8 cellular contexts compared by ENCODE assay signal in genomic region chr14:91373591-91374245, GRCh38. TPM values are rescaled to one million over a fixed set of nuclear protein-coding genes. Genes with fewer than 3 reads are reported as not detected.
A peak's percentile ranks its signal among the peaks of the same experiment; 100 is the strongest.
DNase-seq lines count a peak whose midpoint lies in the region; ATAC-seq and TF ChIP-seq lines count a peak whose summit lies in the region.

No MANE protein-coding gene starts in this region.

- ATAC-seq in HG03469 (IDR thresholded peaks at IDR 0.05; ENCODE audit: unreplicated experiment): peak; percentile 59
- ATAC-seq in lower lobe of right lung: no peak

- no peak for TF ChIP-seq CTCF in GM10248 (IDR thresholded peaks at IDR 0.05; ENCODE audit: control extremely low read depth, extremely low read depth, low read depth, missing control alignments)
- no peak for TF ChIP-seq CTCF in GM20000 (IDR thresholded peaks at IDR 0.05; ENCODE audit: extremely low read depth, missing control alignments)
- TF ChIP-seq CTCF in lower lobe of right lung (IDR thresholded peaks at IDR 0.05): no peak
- TF ChIP-seq CTCF in foreskin fibroblast (IDR thresholded peaks at IDR 0.05; ENCODE audit: low read depth, low read length): no peak

- CTCF ChIA-PET in GM10248 (lab: Yijun Ruan, JAX): interaction anchor here (1.0 to 5.7 kb wide), 10 partner anchors 15 to 50 kb away, joined by 3 to 29 read pairs (median 8); partner anchors contain the start of gene CCDC88C

- POLR2A ChIA-PET in GM10248 (lab: Yijun Ruan, JAX): interaction anchor here (1.4 to 2.8 kb wide), 2 partner anchors 25 to 27 kb away, joined by 4 to 7 read pairs; no protein-coding TSS in a partner anchor

- intact Hi-C loops in lower lobe of right lung (cut with DNase I): no loop called here

- DNase-seq in GM10248 (ENCODE audit: extremely low spot score) (peak; percentile 85), GM20000 (ENCODE audit: low spot score) (peak; percentile 83), UCSD-AML1 (lab: John Stamatoyannopoulos, UW; ENCODE audit: unreplicated experiment) (peak; percentile 27), lower lobe of right lung (no peak), foreskin fibroblast (no peak), AG20443 (ENCODE audit: low spot score) (no peak), NCI-H526 treated with DMSO at 0.1 percent for 48 hours (lab: John Stamatoyannopoulos, UW) (no peak)

- H3K27ac ChIP-seq in lower lobe of right lung: peak overlapping the region; percentile 29

- H3K9me3 ChIP-seq in lower lobe of right lung: no peaks in the 10 kb centered on the region

- H3K4me1 ChIP-seq in lower lobe of right lung: peaks cover 92% of the 10 kb centered on the region

- no peak overlapping the region for H3K4me3 ChIP-seq in lower lobe of right lung
- H3K4me3 ChIP-seq in foreskin fibroblast (ENCODE audit: low read depth in 1 of 2, low read length in 2 of 2): no peak overlapping the region

- no peaks in the 10 kb centered on the region for H3K36me3 ChIP-seq in lower lobe of right lung

- H3K27me3 ChIP-seq in lower lobe of right lung (ENCODE audit: low read depth): no peaks in the 10 kb centered on the region

RNA-seq across cellular contexts. Expression of gene CCDC88C, which starts 43.9 kb away (rescaled TPM):
- 45.8 TPM for total RNA-seq in lower lobe of right lung

Comparison
In these comparisons a context has a peak if more than half of its experiments do, and no peak if none do; other contexts are left out.
1. DNase-seq: peak in GM10248 (single experiment), GM20000 (single experiment) and UCSD-AML1 (single experiment); none in lower lobe of right lung (single experiment), foreskin fibroblast (0 of 2), AG20443 (single experiment) and NCI-H526 treated with DMSO at 0.1 percent for 48 hours (single experiment).